Comparison of ENCODE assay signal across 8 cellular contexts in genomic region chr3:98573231-98573728, GRCh38. TPM values are rescaled to one million over a fixed set of nuclear protein-coding genes. Genes with fewer than 3 reads are reported as not detected.
DNase-seq lines count a peak whose midpoint lies in the region; ATAC-seq, FAIRE-seq and TF ChIP-seq lines count a peak whose summit lies in the region.

No MANE protein-coding gene starts in this region.

- H3K4me1 ChIP-seq in OCI-LY3 (ENCODE audit: low read length) (no peaks in the 10 kb centered on the region), transverse colon (no peaks in the 10 kb centered on the region)

- H3K27ac ChIP-seq in 22Rv1 (no peak overlapping the region), OCI-LY3 (ENCODE audit: low read length) (no peak overlapping the region), transverse colon (no peak overlapping the region)

- TF ChIP-seq POLR2A in transverse colon (IDR thresholded peaks at IDR 0.05): no peak

- no peak overlapping the region for H3K9ac ChIP-seq in OCI-LY3 (ENCODE audit: low read length)

- no peaks in the 10 kb centered on the region for H3K79me2 ChIP-seq in OCI-LY3 (ENCODE audit: low read length)

- H3K4me2 ChIP-seq in OCI-LY3 (ENCODE audit: low read length): no peak overlapping the region

- ATAC-seq in HG02571 (IDR thresholded peaks at IDR 0.05; ENCODE audit: unreplicated experiment): peak; percentile 64

- 0 to 6% methylated on average over 1 of the region's 1 CpG for WGBS in transverse colon (ENCODE audit: low coverage in 1 of 2), 2 donors

- peak; percentile 55 for TF ChIP-seq CTCF in 22Rv1 (IDR thresholded peaks at IDR 0.05)
- peak; percentile 75 for TF ChIP-seq CTCF in OCI-LY3 (IDR thresholded peaks at IDR 0.05; ENCODE audit: low read depth, low read length)
- peak in 4 of 5 experiments; percentile 12 to 53 (median 26) for TF ChIP-seq CTCF in transverse colon (IDR thresholded peaks at IDR 0.05)

- H3K36me3 ChIP-seq in OCI-LY3 (replicated peaks; ENCODE audit: low read depth, low read length): no peaks in the 10 kb centered on the region
- H3K36me3 ChIP-seq in transverse colon: no peaks in the 10 kb centered on the region

- H2AFZ ChIP-seq in OCI-LY3 (ENCODE audit: low read depth, low read length): no peak overlapping the region

- H4K20me1 ChIP-seq in OCI-LY3 (ENCODE audit: insufficient read depth, low read length): no peaks in the 10 kb centered on the region

- DNase-seq in transverse colon: no peak
- no peak for DNase-seq in NCI-H2081 (lab: John Stamatoyannopoulos, UW)
- DNase-seq in GDM1 (lab: John Stamatoyannopoulos, UW): no peak

- intact Hi-C loops in transverse colon (cut with DNase I; ENCODE audit: low total_unique reads): no loop called here

- TF ChIP-seq EP300 in transverse colon (IDR thresholded peaks at IDR 0.05; ENCODE audit: low read depth): no peak

- in situ Hi-C loops in transverse colon (cut with MboI; ENCODE audit: low pct_ligation_motif_present in 1 of 4, low pct_unique_long_range_greater_than_20kb in 1 of 4, low sequenced_read_pairs in 3 of 4): no loop called here

- peak; percentile 86 for FAIRE-seq in endometrium (lab: Jason Lieb, UNC)

- H3K27me3 ChIP-seq in OCI-LY3 (ENCODE audit: low read depth, low read length) (peaks cover 5% of the 10 kb centered on the region; the same call in 1 of the 2 replicates), transverse colon (no peaks in the 10 kb centered on the region)

- H3K9me3 ChIP-seq in OCI-LY3 (ENCODE audit: insufficient read depth, low read length): no peaks in the 10 kb centered on the region
- no peaks in the 10 kb centered on the region for H3K9me3 ChIP-seq in transverse colon

- peak overlapping the region; percentile 34 for H3K4me3 ChIP-seq in GM08714 (ENCODE audit: low read length)
- no peak overlapping the region for H3K4me3 ChIP-seq in OCI-LY3 (ENCODE audit: low read length)
- no peak overlapping the region for H3K4me3 ChIP-seq in transverse colon

RNA-seq across cellular contexts. Expression of gene CPOX, which starts 20.1 kb away (rescaled TPM):
- total RNA-seq in transverse colon: 10 to 100 TPM; 17.9 to 30.7 (median 26.3) TPM

RNA-seq across cellular contexts. Expression of gene GPR15, which starts 41.5 kb away (rescaled TPM):
- total RNA-seq in transverse colon: 10 to 100 TPM in 1 of 4 donors, 1 to 10 TPM in 2, under 1 TPM in 1; 0.60 to 11.7 (median 5.5) TPM

RNA-seq across cellular contexts. Expression of gene CLDND1, which starts 50.6 kb away (rescaled TPM):
- total RNA-seq in transverse colon: 100 to 1,000 TPM; 105 to 202 (median 162) TPM
